ENCODE assay signal across 18 cellular contexts in the genomic region with DNA sequence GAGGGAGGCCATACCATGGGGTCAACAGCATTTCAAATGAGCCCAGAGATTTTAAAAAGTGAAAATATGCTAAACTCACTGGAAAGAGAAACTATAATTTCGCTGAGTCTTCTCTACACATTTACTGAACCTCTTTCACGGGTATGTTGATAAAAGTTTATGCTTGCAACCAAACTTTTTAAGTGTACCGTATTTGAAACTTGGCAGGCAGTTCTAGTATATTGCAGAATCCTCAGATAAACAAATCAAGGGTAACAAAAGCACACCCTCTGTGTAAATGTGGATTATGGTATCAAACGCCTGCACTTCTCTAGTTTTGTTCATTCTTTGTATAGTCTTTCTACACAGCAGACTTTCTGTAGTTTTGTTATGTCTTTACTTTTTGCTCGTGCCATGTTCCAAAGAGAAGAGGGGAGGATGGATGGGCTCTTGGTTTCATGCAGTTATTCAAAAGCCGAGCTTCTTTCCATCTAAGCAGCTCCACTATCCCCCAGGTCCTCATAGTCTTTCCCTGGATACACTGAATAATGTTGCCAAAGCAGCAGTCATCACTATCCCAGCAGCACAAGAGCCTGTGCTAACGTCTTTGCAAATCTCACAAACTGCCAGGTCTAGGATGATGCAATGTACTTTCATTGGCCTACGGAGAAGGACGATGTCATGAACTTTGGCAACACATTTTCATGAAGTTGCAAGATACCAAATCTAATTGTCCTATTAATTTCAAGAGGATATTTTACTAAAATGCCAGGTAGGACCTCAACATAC.
A peak's percentile ranks its signal among the peaks of the same experiment; 100 is the strongest.
DNase-seq lines count a peak whose midpoint lies in the region; ATAC-seq, FAIRE-seq and TF ChIP-seq lines count a peak whose summit lies in the region.
"Had no signal": no experiment of that assay in that cellular context is flagged by ENCODE, and none has a peak within 500 bp of the region (broad histone marks: within the 10 kb centered on the region; RNA-seq: fewer than 3 reads in every experiment).

No MANE protein-coding gene starts in this region.

- no peak overlapping the region for H3K27ac ChIP-seq in astrocyte (ENCODE audit: low read depth, low read length)
- H3K27ac ChIP-seq in parathyroid adenoma = no peak overlapping the region

- no peak overlapping the region for H3K4me3 Mint-ChIP-seq in astrocyte (ENCODE audit: unreplicated experiment)
- H3K4me3 Mint-ChIP-seq: neural crest cell had no signal

- no peak for TF ChIP-seq CTCF in astrocyte (IDR thresholded peaks at IDR 0.05; ENCODE audit: insufficient read depth, low read depth, low read length)
- TF ChIP-seq CTCF in parathyroid adenoma (IDR thresholded peaks at IDR 0.05) = no peak

- H3K4me2 ChIP-seq in astrocyte (ENCODE audit: low read length) = no peak overlapping the region
- H3K4me2 ChIP-seq in parathyroid adenoma (ENCODE audit: low read length) = peak overlapping the region; percentile 25

- peak; percentile 86 for FAIRE-seq in H54 (lab: Jason Lieb, UNC)
- peak; percentile 37 for FAIRE-seq in astrocyte (lab: Jason Lieb, UNC)

- no peaks in the 10 kb centered on the region for H3K36me3 Mint-ChIP-seq in astrocyte (ENCODE audit: low read depth, unreplicated experiment)
- H3K36me3 Mint-ChIP-seq: activated naive CD4-positive, alpha-beta T cell treated with anti-CD3 and anti-CD28 coated beads, Interleukin-2, amount 50 U/mL, for 72 hours had no signal

- no peaks in the 10 kb centered on the region for H3K27me3 ChIP-seq in astrocyte (ENCODE audit: insufficient read depth, low read length)
- H3K27me3 ChIP-seq in parathyroid adenoma (ENCODE audit: control insufficient read depth, insufficient read depth, low read length) = no peaks in the 10 kb centered on the region

- H4K20me1 ChIP-seq in astrocyte (ENCODE audit: insufficient read depth, low read length) = no peaks in the 10 kb centered on the region

- H3K79me2 ChIP-seq in astrocyte (ENCODE audit: insufficient read depth, low read length) = no peaks in the 10 kb centered on the region
- no peaks in the 10 kb centered on the region for H3K79me2 ChIP-seq in parathyroid adenoma

- no peaks in the 10 kb centered on the region for H3K4me1 Mint-ChIP-seq in astrocyte (ENCODE audit: low read depth, unreplicated experiment)
- H3K4me1 Mint-ChIP-seq: neural crest cell had no signal

- ATAC-seq in left ventricle myocardium superior (peak; percentile 93), GM21447 (IDR thresholded peaks at IDR 0.05; ENCODE audit: unreplicated experiment) (no peak), HG03135 (IDR thresholded peaks at IDR 0.05; ENCODE audit: unreplicated experiment) (no peak)
- ATAC-seq: activated naive CD4-positive, alpha-beta T cell treated with anti-CD3 and anti-CD28 coated beads, Interleukin-2, amount 50 U/mL, for 72 hours had no signal

- H3K9ac ChIP-seq in astrocyte (ENCODE audit: low read length) = no peak overlapping the region
- no peak overlapping the region for H3K9ac ChIP-seq in parathyroid adenoma

- H3K4me1 ChIP-seq in astrocyte (ENCODE audit: insufficient read depth, low read length) (no peaks in the 10 kb centered on the region), parathyroid adenoma (no peaks in the 10 kb centered on the region)

- H3K9me3 Mint-ChIP-seq in astrocyte (ENCODE audit: unreplicated experiment) = no peaks in the 10 kb centered on the region
- H3K9me3 Mint-ChIP-seq: activated naive CD4-positive, alpha-beta T cell treated with anti-CD3 and anti-CD28 coated beads, Interleukin-2, amount 50 U/mL, for 72 hours had no signal

- H3K9me3 ChIP-seq in astrocyte (ENCODE audit: insufficient read depth, low read depth, low read length) (no peaks in the 10 kb centered on the region), parathyroid adenoma (ENCODE audit: control insufficient read depth, low read length) (no peaks in the 10 kb centered on the region)

- intact Hi-C loops in left ventricle myocardium superior (cut with micrococcal nuclease) = loop anchor here (10.0 kb wide), 1 partner anchor 437 kb away; no protein-coding TSS in a partner anchor

- H3K36me3 ChIP-seq in astrocyte (ENCODE audit: insufficient read depth, low read length) = no peaks in the 10 kb centered on the region
- no peaks in the 10 kb centered on the region for H3K36me3 ChIP-seq in parathyroid adenoma (ENCODE audit: control insufficient read depth, insufficient read depth, low read length)

- H3K27ac Mint-ChIP-seq in astrocyte (ENCODE audit: unreplicated experiment) = no peak overlapping the region
- H3K27ac Mint-ChIP-seq: activated naive CD4-positive, alpha-beta T cell treated with anti-CD3 and anti-CD28 coated beads, Interleukin-2, amount 50 U/mL, for 72 hours had no signal

- DNase-seq in H54 (ENCODE audit: insufficient read length, low spot score) (peak; percentile 18), astrocyte (ENCODE audit: low read depth) (no peak), left ventricle myocardium superior (no peak), dermis blood vessel endothelial cell (no peak)
- no peak for DNase-seq in activated CD4-positive, alpha-beta T cell treated with anti-CD3 and anti-CD28 coated beads for 48 hours
- DNase-seq: AML-193; central memory CD4-positive, alpha-beta T cell; DMS 273 treated with DMSO at 0.1 percent for 48 hours; hippocampal formation; NCI-H2081; stimulated activated CD4-positive, alpha-beta T cell treated with anti-CD3 and anti-CD28 coated beads, Interleukin-12 subunit alpha, Interleukin-12 subunit beta, amount 100 ng/mL, for 4 hours; substantia nigra; T-helper 2 cell had no signal

- H2AFZ ChIP-seq in astrocyte (ENCODE audit: low read depth, low read length) (no peak overlapping the region), parathyroid adenoma (no peak overlapping the region)

- H3K27me3 Mint-ChIP-seq in astrocyte (ENCODE audit: low read depth, unreplicated experiment) = no peaks in the 10 kb centered on the region

- TF ChIP-seq POLR2A in H54 (IDR thresholded peaks at IDR 0.05; ENCODE audit: low read depth, low read length) = no peak

- no peak overlapping the region for H3K4me3 ChIP-seq in astrocyte (ENCODE audit: insufficient read depth, low read depth, low read length)
- no peak overlapping the region for H3K4me3 ChIP-seq in parathyroid adenoma (ENCODE audit: low read depth, low read length)
